Comparison of ENCODE assay signal across 21 cellular contexts in the genomic region with DNA sequence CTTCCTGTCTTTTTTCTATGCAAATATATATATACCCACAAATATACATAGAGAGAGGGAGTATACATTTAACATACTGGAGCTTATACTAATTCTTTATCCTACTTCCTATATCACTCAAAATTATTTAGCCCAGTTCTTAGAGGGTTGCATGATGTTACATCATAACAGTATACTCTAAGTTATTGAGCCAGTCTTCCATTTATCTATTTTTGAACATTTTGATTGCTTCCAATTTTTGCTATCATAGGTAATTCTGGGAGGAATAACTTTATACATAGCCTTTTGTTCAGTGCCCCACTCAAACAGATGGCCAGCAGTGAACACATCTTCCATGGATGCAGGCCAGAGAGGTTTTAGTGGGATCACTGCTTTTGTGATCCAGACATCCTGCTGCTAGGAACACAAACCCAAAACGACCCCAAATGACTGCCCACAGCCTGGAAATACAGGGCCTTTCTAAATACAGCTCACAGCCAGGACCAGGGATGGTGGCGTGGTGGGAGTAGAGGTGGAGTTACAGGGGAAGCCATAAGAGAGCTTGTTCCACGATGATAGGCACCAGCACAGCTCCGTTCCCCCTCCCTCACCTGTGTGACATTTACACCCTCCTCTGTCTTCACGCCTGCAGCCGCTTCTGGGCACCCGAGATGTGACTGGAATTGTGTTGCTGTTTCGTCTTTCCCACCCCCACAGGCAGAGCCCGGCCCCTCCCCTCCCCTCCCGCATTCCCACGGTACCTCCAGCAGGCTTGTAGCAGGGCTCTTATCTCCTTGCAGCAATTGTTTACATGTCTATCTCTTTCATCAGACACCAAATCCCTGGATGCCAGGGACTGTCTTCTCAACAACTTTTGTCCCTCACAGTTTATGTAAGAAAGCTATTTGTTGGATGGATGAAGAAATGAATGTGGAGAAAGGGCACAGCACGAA. TPM values are rescaled to one million over a fixed set of nuclear protein-coding genes. Genes with fewer than 3 reads are reported as not detected.
DNase-seq lines count a peak whose midpoint lies in the region; ATAC-seq and TF ChIP-seq lines count a peak whose summit lies in the region.
"Had no signal": no experiment of that assay in that cellular context is flagged by ENCODE, and none has a peak within 500 bp of the region (broad histone marks: within the 10 kb centered on the region; RNA-seq: fewer than 3 reads in every experiment).

No MANE protein-coding gene starts in this region.

- H3K27ac ChIP-seq in endodermal cell (ENCODE audit: low read depth, low read length) (no peak overlapping the region), right lobe of liver (no peak overlapping the region)
- H3K27ac ChIP-seq: uterus had no signal

- H3K9me3 ChIP-seq in endodermal cell (ENCODE audit: control insufficient read depth, low read length) (no peaks in the 10 kb centered on the region), right lobe of liver (no peaks in the 10 kb centered on the region)
- H3K9me3 ChIP-seq: uterus had no signal

- intact Hi-C loops in right lobe of liver (cut with DNase I): no loop called here
- intact Hi-C loops in Right ventricle myocardium inferior (cut with DNase I): no loop called here

- no peak for DNase-seq in stimulated activated naive CD8-positive, alpha-beta T cell treated with anti-CD3 and anti-CD28 coated beads, Interleukin-15, amount 100 ng/mL, for 72 hours
- no peak for DNase-seq in stimulated activated naive CD8-positive, alpha-beta T cell treated with anti-CD3 and anti-CD28 coated beads, Interleukin-15, Interleukin-2, amounts not matched to agents 100 U/mL and 50 U/mL, for 24 hours
- DNase-seq in endodermal cell: peak; percentile 90
- DNase-seq in right lobe of liver: peak in 1 of 3 donors; percentile 63
- DNase-seq in Right ventricle myocardium inferior (ENCODE audit: missing footprints): no peak
- DNase-seq in NCI-H2171 (lab: John Stamatoyannopoulos, UW): no peak
- DNase-seq in SW 1271 (lab: John Stamatoyannopoulos, UW): no peak
- DNase-seq: activated CD4-positive, alpha-beta T cell treated with anti-CD3 and anti-CD28 coated beads for 36 hours; activated naive CD4-positive, alpha-beta T cell treated with Interleukin-2 at 50 U/mL for 16 hours; CD4-positive, CD25-positive, alpha-beta regulatory T cell; Karpas-422; kidney; NCI-H2029 treated with DMSO at 0.1 percent for 48 hours; NCI-H510A; stimulated activated CD4-positive, alpha-beta T cell treated with anti-CD3 and anti-CD28 coated beads, Interleukin-4, amount 100 ng/mL, for 24 hours; substantia nigra; uterus had no signal

- no peaks in the 10 kb centered on the region for H3K27me3 ChIP-seq in endodermal cell (ENCODE audit: control insufficient read depth, insufficient read depth, low read length, poor library complexity, severe bottlenecking)
- no peaks in the 10 kb centered on the region for H3K27me3 ChIP-seq in right lobe of liver
- H3K27me3 ChIP-seq: uterus had no signal

- no peak overlapping the region for H3K9ac ChIP-seq in endodermal cell (ENCODE audit: extremely low read depth, low read length, poor library complexity, severe bottlenecking)

- no peaks in the 10 kb centered on the region for H3K36me3 Mint-ChIP-seq in endodermal cell (ENCODE audit: low read depth)
- H3K36me3 Mint-ChIP-seq: CD4-positive, CD25-positive, alpha-beta regulatory T cell; memory B cell; natural killer cell treated with Interleukin-12 subunit alpha and Interleukin-12 subunit beta and Interleukin-15 and Interleukin-18, amount 100 ng/mL, for 72 hours had no signal

- WGBS in endodermal cell (ENCODE audit: insufficient coverage in 1 of 2, insufficient read length in 1 of 2), 2 experiments: 22 to 24% methylated on average over 9 to 12 of the region's 12 CpGs
- WGBS in right lobe of liver (ENCODE audit: insufficient coverage, low coverage, low lambda C conversion rate, missing lambda C conversion rate): 43% methylated on average over 12 of the region's 12 CpGs

- H3K4me1 ChIP-seq in endodermal cell (ENCODE audit: control insufficient read depth, insufficient read depth, low read length) (peaks cover 12% of the 10 kb centered on the region), right lobe of liver (peaks cover 0 to 38% (median 9%) of the 10 kb centered on the region in 4 donors)
- H3K4me1 ChIP-seq: uterus had no signal

- no peak for TF ChIP-seq POLR2A in right lobe of liver (IDR thresholded peaks at IDR 0.05)

- H3K4me3 Mint-ChIP-seq in stimulated activated naive CD8-positive, alpha-beta T cell treated with anti-CD3 and anti-CD28 coated beads, Interleukin-15, amount 100 ng/mL, for 72 hours: no peak overlapping the region
- H3K4me3 Mint-ChIP-seq in endodermal cell: peak overlapping the region; percentile 17
- H3K4me3 Mint-ChIP-seq: activated CD4-positive, alpha-beta T cell treated with anti-CD3 and anti-CD28 coated beads for 36 hours; CD4-positive, CD25-positive, alpha-beta regulatory T cell; memory B cell; natural killer cell treated with Interleukin-12 subunit alpha and Interleukin-12 subunit beta and Interleukin-15 and Interleukin-18, amount 100 ng/mL, for 72 hours had no signal

- no peaks in the 10 kb centered on the region for H3K27me3 Mint-ChIP-seq in stimulated activated naive CD8-positive, alpha-beta T cell treated with anti-CD3 and anti-CD28 coated beads, Interleukin-15, amount 100 ng/mL, for 72 hours
- peaks cover 4% of the 10 kb centered on the region for H3K27me3 Mint-ChIP-seq in endodermal cell (ENCODE audit: insufficient read depth)
- H3K27me3 Mint-ChIP-seq: activated CD4-positive, alpha-beta T cell treated with anti-CD3 and anti-CD28 coated beads for 36 hours; CD4-positive, CD25-positive, alpha-beta regulatory T cell had no signal

- no peak for TF ChIP-seq CTCF in endodermal cell (conservative IDR thresholded peaks at IDR 0.05)
- no peak for TF ChIP-seq CTCF in right lobe of liver (IDR thresholded peaks at IDR 0.05)

- ATAC-seq in stimulated activated naive CD8-positive, alpha-beta T cell treated with anti-CD3 and anti-CD28 coated beads, Interleukin-15, amount 100 ng/mL, for 72 hours: no peak
- no peak for ATAC-seq in stimulated activated naive CD8-positive, alpha-beta T cell treated with anti-CD3 and anti-CD28 coated beads, Interleukin-15, Interleukin-2, amounts not matched to agents 100 U/mL and 50 U/mL, for 24 hours
- ATAC-seq in right lobe of liver: peak; percentile 52 to 67 (median 60)
- ATAC-seq in HG02885 (IDR thresholded peaks at IDR 0.05; ENCODE audit: poor library complexity, unreplicated experiment): no peak
- no peak for ATAC-seq in Right ventricle myocardium inferior
- ATAC-seq: GM12878; natural killer cell treated with Interleukin-12 subunit alpha and Interleukin-12 subunit beta and Interleukin-15 and Interleukin-18, amount 100 ng/mL, for 72 hours had no signal

- H3K9me3 Mint-ChIP-seq in stimulated activated naive CD8-positive, alpha-beta T cell treated with anti-CD3 and anti-CD28 coated beads, Interleukin-15, amount 100 ng/mL, for 72 hours: no peaks in the 10 kb centered on the region
- no peaks in the 10 kb centered on the region for H3K9me3 Mint-ChIP-seq in endodermal cell
- H3K9me3 Mint-ChIP-seq: CD4-positive, CD25-positive, alpha-beta regulatory T cell; memory B cell; natural killer cell treated with Interleukin-12 subunit alpha and Interleukin-12 subunit beta and Interleukin-15 and Interleukin-18, amount 100 ng/mL, for 72 hours had no signal

- H3K4me1 Mint-ChIP-seq in stimulated activated naive CD8-positive, alpha-beta T cell treated with anti-CD3 and anti-CD28 coated beads, Interleukin-15, amount 100 ng/mL, for 72 hours: peaks cover 23% of the 10 kb centered on the region
- peaks cover 40% of the 10 kb centered on the region for H3K4me1 Mint-ChIP-seq in endodermal cell
- H3K4me1 Mint-ChIP-seq: memory B cell had no signal

- H3K27ac Mint-ChIP-seq in stimulated activated naive CD8-positive, alpha-beta T cell treated with anti-CD3 and anti-CD28 coated beads, Interleukin-15, amount 100 ng/mL, for 72 hours: peak overlapping the region; percentile 84
- peak overlapping the region; percentile 77 for H3K27ac Mint-ChIP-seq in endodermal cell
- H3K27ac Mint-ChIP-seq: memory B cell; natural killer cell treated with Interleukin-12 subunit alpha and Interleukin-12 subunit beta and Interleukin-15 and Interleukin-18, amount 100 ng/mL, for 72 hours had no signal

- H3K36me3 ChIP-seq in endodermal cell (ENCODE audit: control insufficient read depth, insufficient read depth, low read length) (no peaks in the 10 kb centered on the region), right lobe of liver (no peaks in the 10 kb centered on the region)
- H3K36me3 ChIP-seq: uterus had no signal

- H3K4me3 ChIP-seq in endodermal cell (ENCODE audit: low read length) (no peak overlapping the region), right lobe of liver (no peak overlapping the region)
- H3K4me3 ChIP-seq: GM12878, uterus had no signal

RNA-seq across cellular contexts. Expression of a gene that starts 30.7 kb away (rescaled TPM):
- total RNA-seq in endodermal cell: 100 to 1,000 TPM; 146 to 154 TPM
- polyA plus RNA-seq in endodermal cell (2013, experiment 1 of 2): 73.0 TPM
- polyA plus RNA-seq in endodermal cell (2013, experiment 2 of 2): 68.5 TPM
- 10 to 100 TPM in 2 of 6 experiments, 1 to 10 TPM in 4; 6.6 to 18.8 (median 8.4) TPM for total RNA-seq in right lobe of liver
- 38.8 TPM for total RNA-seq in Right ventricle myocardium inferior

RNA-seq across cellular contexts. Expression of a gene that starts 54.4 kb away (rescaled TPM):
- total RNA-seq in endodermal cell (under 1 TPM in 1 of 2 donors, not detected in 1; 0.04 TPM), right lobe of liver (1 to 10 TPM in 1 of 6 experiments, under 1 TPM in 5; 0.18 to 1.2 (median 0.39) TPM), Right ventricle myocardium inferior (0.35 TPM)
- polyA plus RNA-seq in endodermal cell (2013, experiment 1 of 2): not detected
- not detected for polyA plus RNA-seq in endodermal cell (2013, experiment 2 of 2)

Comparison
In these comparisons a context has a peak if more than half of its experiments do, and no peak if none do; other contexts are left out.
1. ATAC-seq: peak in right lobe of liver (4 of 4); none in stimulated activated naive CD8-positive, alpha-beta T cell treated with anti-CD3 and anti-CD28 coated beads, Interleukin-15, amount 100 ng/mL, for 72 hours (single experiment), stimulated activated naive CD8-positive, alpha-beta T cell treated with anti-CD3 and anti-CD28 coated beads, Interleukin-15, Interleukin-2, amounts not matched to agents 100 U/mL and 50 U/mL, for 24 hours (single experiment), HG02885 (single experiment) and Right ventricle myocardium inferior (single experiment).